22 cellular contexts compared by ENCODE assay signal in genomic region chr3:44434834-44435510, GRCh38. TPM values are rescaled to one million over a fixed set of nuclear protein-coding genes. Genes with fewer than 3 reads are reported as not detected.
A peak's percentile ranks its signal among the peaks of the same experiment; 100 is the strongest.
DNase-seq lines count a peak whose midpoint lies in the region; ATAC-seq and TF ChIP-seq lines count a peak whose summit lies in the region.
"Had no signal": no experiment of that assay in that cellular context is flagged by ENCODE, and none has a peak within 500 bp of the region (broad histone marks: within the 10 kb centered on the region; RNA-seq: fewer than 3 reads in every experiment).

No MANE protein-coding gene starts in this region.

- H3K4me1 Mint-ChIP-seq in CD4-positive, CD25-positive, alpha-beta regulatory T cell: peaks cover 7 to 14% (median 9%) of the 10 kb centered on the region in 4 donors

- H3K9me3 Mint-ChIP-seq in CD4-positive, CD25-positive, alpha-beta regulatory T cell: no peaks in the 10 kb centered on the region
- H3K9me3 Mint-ChIP-seq: IgD-negative memory B cell, T-cell had no signal

- H3K4me3 Mint-ChIP-seq in CD4-positive, CD25-positive, alpha-beta regulatory T cell: no peak overlapping the region
- H3K4me3 Mint-ChIP-seq: IgD-negative memory B cell, T-cell had no signal

- no peaks in the 10 kb centered on the region for H3K4me1 ChIP-seq in BE2C
- H3K4me1 ChIP-seq in CD4-positive, CD25-positive, alpha-beta regulatory T cell (ENCODE audit: control insufficient read depth, insufficient read depth, low read length, poor library complexity, severe bottlenecking): peaks cover 9% of the 10 kb centered on the region
- H3K4me1 ChIP-seq in PC-3 (ENCODE audit: insufficient read depth, low read length): no peaks in the 10 kb centered on the region

- no peaks in the 10 kb centered on the region for H3K36me3 Mint-ChIP-seq in CD4-positive, CD25-positive, alpha-beta regulatory T cell
- H3K36me3 Mint-ChIP-seq: IgD-negative memory B cell, T-cell had no signal

- POLR2A ChIA-PET in PC-3 (lab: Charles Lee; ENCODE audit: unreplicated experiment): no interaction called here

- no peak overlapping the region for H3K9ac ChIP-seq in PC-3 (ENCODE audit: low read length)
- H3K9ac ChIP-seq: GM23248 had no signal

- no peaks in the 10 kb centered on the region for H3K27me3 ChIP-seq in BE2C
- H3K27me3 ChIP-seq in CD4-positive, CD25-positive, alpha-beta regulatory T cell (ENCODE audit: control insufficient read depth, insufficient read depth, low read length): no peaks in the 10 kb centered on the region
- H3K27me3 ChIP-seq in PC-3 (ENCODE audit: low read length): no peaks in the 10 kb centered on the region

- peak; percentile 16 for DNase-seq in BE2C
- DNase-seq in CD4-positive, CD25-positive, alpha-beta regulatory T cell: no peak
- peak; percentile 19 for DNase-seq in KBM-7
- no peak for DNase-seq in PC-3
- DNase-seq in NCI-H1436 (lab: John Stamatoyannopoulos, UW): no peak
- no peak for DNase-seq in NCI-H446 treated with DMSO at 0.1 percent for 48 hours (lab: John Stamatoyannopoulos, UW)
- DNase-seq: GM23248, H7, NCI-H1048, NCI-H1417, NCI-H1930, NCI-H2107, NCI-H526, SHP77 treated with DMSO at 0.1 percent for 48 hours, T-cell had no signal

- no peaks in the 10 kb centered on the region for H4K20me1 ChIP-seq in PC-3 (ENCODE audit: low read length)

- H2AFZ ChIP-seq in PC-3 (ENCODE audit: low read length): no peak overlapping the region
- H2AFZ ChIP-seq: GM23248 had no signal

- TF ChIP-seq CTCF in BE2C (IDR thresholded peaks at IDR 0.05; ENCODE audit: low read depth, low read length) (no peak), PC-3 (conservative IDR thresholded peaks at IDR 0.05; ENCODE audit: low read depth, low read length) (no peak)

- no peaks in the 10 kb centered on the region for H3K36me3 ChIP-seq in BE2C
- no peaks in the 10 kb centered on the region for H3K36me3 ChIP-seq in CD4-positive, CD25-positive, alpha-beta regulatory T cell (ENCODE audit: control insufficient read depth, insufficient read depth, low read length)
- H3K36me3 ChIP-seq in PC-3 (ENCODE audit: low read depth, low read length): 0 out of 2 replicates have a peak, but pooled peaks cover 5% of the 10 kb centered on the region

- H3K27ac ChIP-seq in CD4-positive, CD25-positive, alpha-beta regulatory T cell (ENCODE audit: insufficient read depth, low read length, poor library complexity, severe bottlenecking): no peak overlapping the region
- no peak overlapping the region for H3K27ac ChIP-seq in PC-3 (ENCODE audit: low read length)
- H3K27ac ChIP-seq: C4-2B, GM23248, HL-60, RWPE1 had no signal

- in situ Hi-C loops in KBM-7 (cut with MboI; ENCODE audit: low pct_unique_long_range_greater_than_20kb, low sequenced_read_pairs): no loop called here

- peak overlapping the region in 2 of 3 donors; percentile 58 to 62 for H3K27ac Mint-ChIP-seq in CD4-positive, CD25-positive, alpha-beta regulatory T cell
- H3K27ac Mint-ChIP-seq: IgD-negative memory B cell, T-cell had no signal

- H3K9me2 ChIP-seq in PC-3 (replicated peaks; ENCODE audit: low read length): no peaks in the 10 kb centered on the region

- H3K4me3 ChIP-seq in BE2C (ENCODE audit: low read depth, low read length) (no peak overlapping the region), PC-3 (ENCODE audit: low read length) (no peak overlapping the region)
- H3K4me3 ChIP-seq in CD4-positive, CD25-positive, alpha-beta regulatory T cell (ENCODE audit: low read depth, low read length): no peak overlapping the region
- H3K4me3 ChIP-seq: GM23248 had no signal

- no peak for ATAC-seq in CD4-positive, CD25-positive, alpha-beta regulatory T cell (ENCODE audit: low read depth in 2 of 2)
- ATAC-seq in PC-3 (no peak), GM19023 (IDR thresholded peaks at IDR 0.05; ENCODE audit: unreplicated experiment) (no peak), HG03521 (IDR thresholded peaks at IDR 0.05; ENCODE audit: unreplicated experiment) (no peak)
- ATAC-seq: Panc1, T-cell had no signal

- no peak overlapping the region for H3K4me2 ChIP-seq in PC-3 (ENCODE audit: low read length)

- CTCF ChIA-PET in PC-3 (lab: Charles Lee): no interaction called here

- no peaks in the 10 kb centered on the region for H3K27me3 Mint-ChIP-seq in CD4-positive, CD25-positive, alpha-beta regulatory T cell
- H3K27me3 Mint-ChIP-seq: T-cell had no signal

- H3K9me3 ChIP-seq in BE2C (no peaks in the 10 kb centered on the region), PC-3 (ENCODE audit: low read length) (no peaks in the 10 kb centered on the region)
- H3K9me3 ChIP-seq in CD4-positive, CD25-positive, alpha-beta regulatory T cell (ENCODE audit: control insufficient read depth in 2 of 2, low read length in 2 of 2): no peaks in the 10 kb centered on the region

- H3K79me2 ChIP-seq in PC-3 (ENCODE audit: low read length): no peaks in the 10 kb centered on the region

- BruUV-seq in PC-3 (replicated peaks; lab: Mats Ljungman, UMichigan): TSS peak; percentile 6

- H3F3A ChIP-seq in PC-3 (ENCODE audit: low read length, unreplicated experiment): no peaks in the 10 kb centered on the region

- intact Hi-C loops in PC-3 (cut with micrococcal nuclease): no loop called here

RNA-seq across cellular contexts. Expression of gene ZNF445, which starts 42.5 kb away (rescaled TPM):
- polyA plus RNA-seq in BE2C (2012; ENCODE audit: insufficient read depth, insufficient read length, low read depth): 4.2 TPM
- 14.5 TPM for total RNA-seq in CD4-positive, CD25-positive, alpha-beta regulatory T cell
- polyA plus RNA-seq in CD4-positive, CD25-positive, alpha-beta regulatory T cell: 1 to 10 TPM in 3 of 4 donors, under 1 TPM in 1; 0.79 to 3.9 (median 3.3) TPM
- total RNA-seq in PC-3 (2014; rRNA removed): 7.7 and 8.2 TPM in 2 replicates

Comparison
In these comparisons a context has a peak if more than half of its experiments do, and no peak if none do; other contexts are left out.
1. DNase-seq: peak in BE2C (single experiment) and KBM-7 (single experiment); none in CD4-positive, CD25-positive, alpha-beta regulatory T cell (0 of 3), PC-3 (single experiment), NCI-H1436 (single experiment) and NCI-H446 treated with DMSO at 0.1 percent for 48 hours (single experiment).